In the genomic region with DNA sequence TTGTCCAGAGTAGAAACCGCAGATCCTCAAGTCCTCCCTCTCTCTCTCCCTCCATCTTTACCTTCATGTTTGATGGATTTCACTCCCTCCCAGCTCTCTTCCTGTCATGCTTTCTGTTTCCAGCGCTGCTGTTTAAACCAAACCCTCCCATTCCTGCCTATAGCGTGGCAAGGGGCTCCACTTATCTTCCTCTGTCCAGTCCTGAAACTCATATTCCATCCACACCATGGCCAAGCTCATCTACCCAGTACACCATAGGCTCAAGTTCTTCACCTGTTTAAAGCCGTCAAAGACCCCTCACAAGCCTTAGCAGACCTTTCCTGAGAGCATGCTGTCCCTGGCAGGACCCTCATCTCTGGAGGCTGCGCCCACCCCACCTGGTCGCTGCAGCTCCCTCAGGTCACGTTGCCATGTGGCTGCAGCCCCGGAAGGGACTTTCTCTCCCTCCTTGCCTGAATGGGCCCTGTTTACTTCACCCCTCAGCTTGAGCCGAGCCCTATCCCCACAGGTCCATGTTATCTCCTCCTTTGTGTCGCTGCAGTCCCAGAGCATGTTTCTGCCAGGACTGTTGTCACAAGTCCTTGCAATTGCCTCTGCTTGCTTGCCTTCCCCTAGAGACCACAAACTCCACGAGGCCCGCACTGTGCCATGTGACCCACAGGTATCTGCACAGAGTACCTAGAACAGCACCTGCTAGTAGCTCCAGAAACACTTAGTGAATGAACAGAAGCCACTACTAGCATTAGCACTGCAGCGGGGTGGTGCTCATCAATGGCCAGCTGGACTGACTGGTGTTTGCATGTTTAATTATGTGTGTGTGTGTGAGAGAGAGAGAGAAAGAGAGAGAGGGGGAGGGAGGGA, we compare ENCODE assay signal across 19 cellular contexts.
"Had no signal": no experiment of that assay in that cellular context is flagged by ENCODE, and none has a peak within 500 bp of the region (broad histone marks: within the 10 kb centered on the region; RNA-seq: fewer than 3 reads in every experiment).

No MANE protein-coding gene starts in this region.

- DNase-seq: activated CD4-positive, alpha-beta T cell treated with anti-CD3 and anti-CD28 coated beads for 36 hours; activated CD4-positive, alpha-beta T cell treated with anti-CD3 and anti-CD28 coated beads, Interleukin-2, amount 50 U/mL, for 48 hours; activated naive CD4-positive, alpha-beta T cell; activated naive CD8-positive, alpha-beta T cell treated with anti-CD3 and anti-CD28 coated beads for 36 hours; activated T-cell treated with anti-CD3 and anti-CD28 coated beads for 4 hours; amniotic stem cell; effector memory CD8-positive, alpha-beta T cell; left colon; nucleus accumbens; stimulated activated CD4-positive, alpha-beta T cell treated with anti-CD3 and anti-CD28 coated beads, Interleukin-4, amount 100 ng/mL, for 1 hour; T-helper 2 cell; testis; WERI-Rb-1 had no signal

- H3K9me3 Mint-ChIP-seq: activated naive CD8-positive, alpha-beta T cell treated with anti-CD3 and anti-CD28 coated beads for 36 hours; mesothelial cell of epicardium; nephron; type B pancreatic cell had no signal

- H3K27ac ChIP-seq: testis, WERI-Rb-1 had no signal

- H3K36me3 ChIP-seq: WERI-Rb-1 had no signal

- FAIRE-seq: islet of Langerhans had no signal

- H3K27ac Mint-ChIP-seq: activated CD4-positive, alpha-beta T cell treated with anti-CD3 and anti-CD28 coated beads for 36 hours; activated naive CD8-positive, alpha-beta T cell treated with anti-CD3 and anti-CD28 coated beads for 36 hours; effector memory CD8-positive, alpha-beta T cell; mesothelial cell of epicardium; nephron had no signal

- H3K4me2 ChIP-seq: smooth muscle cell had no signal

- H3K27me3 ChIP-seq: testis had no signal

- H3K9me3 ChIP-seq: testis had no signal

- H3K36me3 Mint-ChIP-seq: activated naive CD8-positive, alpha-beta T cell treated with anti-CD3 and anti-CD28 coated beads for 36 hours; mesothelial cell of epicardium; type B pancreatic cell had no signal

- H3K4me3 ChIP-seq: lung, smooth muscle cell, testis had no signal

- H3K4me1 Mint-ChIP-seq: activated CD4-positive, alpha-beta T cell treated with anti-CD3 and anti-CD28 coated beads for 36 hours; activated naive CD8-positive, alpha-beta T cell treated with anti-CD3 and anti-CD28 coated beads for 36 hours; mesothelial cell of epicardium had no signal

- H3K4me3 Mint-ChIP-seq: activated CD4-positive, alpha-beta T cell treated with anti-CD3 and anti-CD28 coated beads for 36 hours; activated naive CD8-positive, alpha-beta T cell treated with anti-CD3 and anti-CD28 coated beads for 36 hours; effector memory CD8-positive, alpha-beta T cell; mesothelial cell of epicardium; nephron; type B pancreatic cell had no signal

- H3K4me1 ChIP-seq: testis had no signal
